ENCODE assay signal across 33 cellular contexts in the genomic region with DNA sequence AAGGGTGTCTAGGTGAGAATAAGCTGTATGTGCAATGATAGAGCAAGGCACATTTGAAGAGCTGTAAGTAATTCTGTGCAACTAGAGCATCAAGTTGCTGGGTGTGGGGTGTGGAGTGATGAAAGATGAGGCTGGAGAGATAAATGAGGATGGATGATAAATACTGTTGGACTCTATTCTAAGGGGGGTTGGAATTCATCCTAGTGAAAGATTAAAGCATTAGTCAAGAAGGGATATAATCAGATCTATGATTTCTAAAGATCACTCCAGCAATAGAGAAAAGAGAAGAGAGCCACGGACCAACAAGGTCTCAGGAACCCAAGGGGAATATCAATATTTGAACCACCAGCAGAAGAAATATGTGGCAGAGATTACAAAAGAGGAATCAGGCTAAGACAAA.
"Had no signal": no experiment of that assay in that cellular context is flagged by ENCODE, and none has a peak within 500 bp of the region (broad histone marks: within the 10 kb centered on the region; RNA-seq: fewer than 3 reads in every experiment).

No MANE protein-coding gene starts in this region.

- H2AFZ ChIP-seq: PC-9 had no signal

- H3K27ac ChIP-seq: PC-9, RWPE1, WERI-Rb-1 had no signal

- H3K4me3 ChIP-seq: PC-9 had no signal

- DNase-seq: activated CD4-positive, alpha-beta memory T cell treated with anti-CD3 and anti-CD28 coated beads, Interleukin-2, amount 10 ng/mL, durations not matched to agents 7 days and 5 days; activated CD4-positive, alpha-beta T cell treated with anti-CD3 and anti-CD28 coated beads for 1 hour; activated CD4-positive, alpha-beta T cell treated with anti-CD3 and anti-CD28 coated beads for 48 hours; activated CD4-positive, CD25-positive, alpha-beta regulatory T cell; activated CD8-positive, alpha-beta memory T cell treated with anti-CD3 and anti-CD28 coated beads for 24 hours; activated CD8-positive, alpha-beta memory T cell treated with anti-CD3 and anti-CD28 coated beads, Interleukin-2, amount 10 ng/mL, durations not matched to agents 7 days and 5 days; activated CD8-positive, alpha-beta memory T cell treated with anti-CD3 and anti-CD28 coated beads, Interleukin-2, amount 50 U/mL, for 48 hours; activated effector memory CD4-positive, alpha-beta T cell treated with Interleukin-2 at 50 U/mL for 16 hours; activated naive CD4-positive, alpha-beta T cell treated with anti-CD3 and anti-CD28 coated beads, Interleukin-2, amount 10 ng/mL, durations not matched to agents 7 days and 5 days; activated naive CD8-positive, alpha-beta T cell treated with anti-CD3 and anti-CD28 coated beads, Interleukin-2, amount 50 U/mL, for 24 hours; activated T-cell treated with anti-CD3 and anti-CD28 coated beads, Interleukin-2, amount 50 U/mL, for 48 hours; anterior cingulate cortex; caudate nucleus; cerebellar nuclear complex; Kasumi-1; MM.1S; NCI-H1092 treated with DMSO at 0.1 percent for 48 hours; NCI-H1417; NCI-H146; NCI-H187 treated with DMSO at 0.1 percent for 48 hours; NCI-H2081; NCI-H2171 treated with DMSO at 0.1 percent for 48 hours; NCI-H345; PC-9; SIG-M5; SW 1271; T-helper 1 cell; T-helper 2 cell; T-helper 9 cell; WERI-Rb-1 had no signal

- H3K36me3 ChIP-seq: WERI-Rb-1 had no signal

- ATAC-seq: activated CD8-positive, alpha-beta memory T cell treated with anti-CD3 and anti-CD28 coated beads, Interleukin-2, amount 10 ng/mL, durations not matched to agents 7 days and 5 days; activated naive CD8-positive, alpha-beta T cell treated with anti-CD3 and anti-CD28 coated beads, Interleukin-2, amount 50 U/mL, for 24 hours; Right ventricle myocardium inferior; SK-N-SH treated with all-trans-retinoic acid at 6 μM for 48 hours had no signal

- H3K4me2 ChIP-seq: PC-9 had no signal
